ENCODE assay signal across 34 cellular contexts in the genomic region with DNA sequence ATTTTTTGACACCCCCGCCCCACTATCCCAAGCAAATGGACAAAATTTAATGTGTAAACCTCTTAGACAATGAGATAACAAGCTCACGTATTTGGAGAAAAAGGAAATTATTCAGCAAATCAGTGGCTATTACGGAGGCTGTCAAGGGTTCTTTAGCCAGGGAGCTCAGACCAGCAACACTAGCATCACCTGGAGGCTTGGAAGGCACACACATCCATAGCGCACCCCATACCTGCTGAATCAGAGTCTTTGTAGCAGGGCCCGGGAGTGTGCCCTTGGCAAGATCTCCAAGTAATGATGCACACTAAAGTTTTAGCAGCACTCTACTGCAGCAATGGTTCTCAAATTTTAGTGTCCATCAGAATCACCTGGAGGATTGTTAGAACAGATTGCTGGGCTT.
"Had no signal": no experiment of that assay in that cellular context is flagged by ENCODE, and none has a peak within 500 bp of the region (broad histone marks: within the 10 kb centered on the region; RNA-seq: fewer than 3 reads in every experiment).

No MANE protein-coding gene starts in this region.

- ATAC-seq: activated CD4-positive, alpha-beta T cell treated with anti-CD3 and anti-CD28 coated beads for 36 hours; activated CD8-positive, alpha-beta memory T cell treated with anti-CD3 and anti-CD28 coated beads, Interleukin-2, amount 10 ng/mL, durations not matched to agents 7 days and 5 days; activated CD8-positive, alpha-beta T cell treated with anti-CD3 and anti-CD28 coated beads, Interleukin-2, amount 10 ng/mL, durations not matched to agents 7 days and 5 days; activated naive CD8-positive, alpha-beta T cell treated with anti-CD3 and anti-CD28 coated beads, Interleukin-2, amount 50 U/mL, for 24 hours; body of pancreas; effector memory CD8-positive, alpha-beta T cell; gastroesophageal sphincter; heart right ventricle had no signal

- H3K4me3 Mint-ChIP-seq: activated CD4-positive, alpha-beta memory T cell treated with anti-CD3 and anti-CD28 coated beads for 36 hours; activated CD4-positive, alpha-beta T cell treated with anti-CD3 and anti-CD28 coated beads for 36 hours; activated CD4-positive, alpha-beta T cell treated with anti-CD3 and anti-CD28 coated beads, Interleukin-2, amount 10 ng/mL, durations not matched to agents 24 days and 14 days; activated CD8-positive, alpha-beta memory T cell treated with anti-CD3 and anti-CD28 coated beads, Interleukin-2, amount 10 ng/mL, durations not matched to agents 7 days and 5 days; activated CD8-positive, alpha-beta T cell treated with anti-CD3 and anti-CD28 coated beads, Interleukin-2, amount 10 ng/mL, durations not matched to agents 7 days and 5 days; activated naive CD4-positive, alpha-beta T cell treated with anti-CD3 and anti-CD28 coated beads for 36 hours; activated naive CD4-positive, alpha-beta T cell treated with anti-CD3 and anti-CD28 coated beads, Interleukin-2, amount 50 U/mL, for 24 hours; activated naive CD8-positive, alpha-beta T cell treated with anti-CD3 and anti-CD28 coated beads for 36 hours; activated naive CD8-positive, alpha-beta T cell treated with anti-CD3 and anti-CD28 coated beads, Interleukin-2, amount 50 U/mL, for 24 hours; activated T-helper 1 cell treated with anti-CD3 and anti-CD28 coated beads, Interleukin-12 subunit alpha, Interleukin-12 subunit beta, Interleukin-2, Interleukin-4 antibody, amounts not matched to agents 30 ng/mL and 10 ng/mL and 1 ng/mL, durations not matched to agents 14 hours and 24 hours and 36 hours; effector memory CD8-positive, alpha-beta T cell; T-helper 1 cell treated with Interleukin-12 subunit alpha and Interleukin-12 subunit beta and Interleukin-4 antibody, amounts not matched to agents 30 μg/mL and 1 μg/mL, for 36 hours had no signal

- H3K9me3 ChIP-seq: adrenal gland, esophagus squamous epithelium had no signal

- H3K9me3 Mint-ChIP-seq: activated CD4-positive, alpha-beta T cell treated with anti-CD3 and anti-CD28 coated beads, Interleukin-2, amount 10 ng/mL, durations not matched to agents 24 days and 14 days had no signal

- H3K4me1 Mint-ChIP-seq: activated CD4-positive, alpha-beta T cell treated with anti-CD3 and anti-CD28 coated beads for 36 hours; activated CD4-positive, alpha-beta T cell treated with anti-CD3 and anti-CD28 coated beads, Interleukin-2, amount 10 ng/mL, durations not matched to agents 24 days and 14 days; activated CD8-positive, alpha-beta memory T cell treated with anti-CD3 and anti-CD28 coated beads, Interleukin-2, amount 10 ng/mL, durations not matched to agents 7 days and 5 days; activated naive CD4-positive, alpha-beta T cell treated with anti-CD3 and anti-CD28 coated beads, Interleukin-2, amount 50 U/mL, for 24 hours; activated naive CD8-positive, alpha-beta T cell treated with anti-CD3 and anti-CD28 coated beads for 36 hours; activated naive CD8-positive, alpha-beta T cell treated with anti-CD3 and anti-CD28 coated beads, Interleukin-2, amount 50 U/mL, for 24 hours had no signal

- H3K36me3 Mint-ChIP-seq: activated CD4-positive, alpha-beta memory T cell treated with anti-CD3 and anti-CD28 coated beads for 36 hours; activated CD8-positive, alpha-beta memory T cell treated with anti-CD3 and anti-CD28 coated beads, Interleukin-2, amount 10 ng/mL, durations not matched to agents 7 days and 5 days; activated naive CD4-positive, alpha-beta T cell treated with anti-CD3 and anti-CD28 coated beads, Interleukin-2, amount 50 U/mL, for 24 hours; activated naive CD8-positive, alpha-beta T cell treated with anti-CD3 and anti-CD28 coated beads for 36 hours had no signal

- H3K4me1 ChIP-seq: adrenal gland, body of pancreas, esophagus squamous epithelium, gastroesophageal sphincter had no signal

- H3K27ac ChIP-seq: adrenal gland, body of pancreas, epithelial cell of prostate, esophagus squamous epithelium, gastroesophageal sphincter, heart right ventricle, WERI-Rb-1 had no signal

- H3K27ac Mint-ChIP-seq: activated CD4-positive, alpha-beta memory T cell treated with anti-CD3 and anti-CD28 coated beads for 36 hours; activated CD4-positive, alpha-beta T cell treated with anti-CD3 and anti-CD28 coated beads for 36 hours; activated CD4-positive, alpha-beta T cell treated with anti-CD3 and anti-CD28 coated beads, Interleukin-2, amount 10 ng/mL, durations not matched to agents 24 days and 14 days; activated CD8-positive, alpha-beta memory T cell treated with anti-CD3 and anti-CD28 coated beads, Interleukin-2, amount 10 ng/mL, durations not matched to agents 7 days and 5 days; activated CD8-positive, alpha-beta T cell treated with anti-CD3 and anti-CD28 coated beads, Interleukin-2, amount 10 ng/mL, durations not matched to agents 7 days and 5 days; activated naive CD4-positive, alpha-beta T cell treated with anti-CD3 and anti-CD28 coated beads for 36 hours; activated naive CD4-positive, alpha-beta T cell treated with anti-CD3 and anti-CD28 coated beads, Interleukin-2, amount 50 U/mL, for 24 hours; activated naive CD8-positive, alpha-beta T cell treated with anti-CD3 and anti-CD28 coated beads for 36 hours; activated naive CD8-positive, alpha-beta T cell treated with anti-CD3 and anti-CD28 coated beads, Interleukin-2, amount 50 U/mL, for 24 hours; activated T-helper 1 cell treated with anti-CD3 and anti-CD28 coated beads, Interleukin-12 subunit alpha, Interleukin-12 subunit beta, Interleukin-2, Interleukin-4 antibody, amounts not matched to agents 30 ng/mL and 10 ng/mL and 1 ng/mL, durations not matched to agents 14 hours and 24 hours and 36 hours; activated T-helper 2 cell treated with anti-CD3 and anti-CD28 coated beads, Interferon-gamma antibody, Interleukin-2, Interleukin-4, amounts not matched to agents 10 μg/mL and 5 μg/mL and 100 μg/mL, durations not matched to agents 14 hours and 24 hours and 36 hours; effector memory CD8-positive, alpha-beta T cell; T-helper 1 cell treated with Interleukin-12 subunit alpha and Interleukin-12 subunit beta and Interleukin-4 antibody, amounts not matched to agents 30 μg/mL and 1 μg/mL, for 36 hours had no signal

- H3K36me3 ChIP-seq: adrenal gland, esophagus squamous epithelium, gastroesophageal sphincter, heart right ventricle, WERI-Rb-1 had no signal

- DNase-seq: activated CD4-positive, alpha-beta memory T cell treated with anti-CD3 and anti-CD28 coated beads for 36 hours; activated CD4-positive, alpha-beta T cell treated with anti-CD3 and anti-CD28 coated beads for 36 hours; activated CD4-positive, alpha-beta T cell treated with anti-CD3 and anti-CD28 coated beads, Interleukin-2, amount 10 ng/mL, durations not matched to agents 24 days and 14 days; activated CD4-positive, CD25-positive, alpha-beta regulatory T cell; activated CD4-positive, CD25-positive, alpha-beta regulatory T cell treated with anti-CD3 and anti-CD28 coated beads, Interleukin-2, amount 50 U/mL, for 72 hours; activated CD8-positive, alpha-beta memory T cell treated with anti-CD3 and anti-CD28 coated beads, Interleukin-2, amount 10 ng/mL, durations not matched to agents 7 days and 5 days; activated CD8-positive, alpha-beta memory T cell treated with anti-CD3 and anti-CD28 coated beads, Interleukin-2, amount 50 U/mL, for 4 hours; activated CD8-positive, alpha-beta T cell treated with anti-CD3 and anti-CD28 coated beads, Interleukin-2, amount 10 ng/mL, durations not matched to agents 7 days and 5 days; activated effector memory CD4-positive, alpha-beta T cell treated with anti-CD3 and anti-CD28 coated beads, Interleukin-2, amount 50 U/mL, for 16 hours; activated naive CD4-positive, alpha-beta T cell treated with anti-CD3 and anti-CD28 coated beads for 36 hours; activated naive CD8-positive, alpha-beta T cell treated with anti-CD3 and anti-CD28 coated beads for 36 hours; activated naive CD8-positive, alpha-beta T cell treated with anti-CD3 and anti-CD28 coated beads, Interleukin-2, amount 50 U/mL, for 24 hours; activated T-cell treated with anti-CD3 and anti-CD28 coated beads, Interleukin-2, amount 50 U/mL, for 1 hour; activated T-cell treated with anti-CD3 and anti-CD28 coated beads, Interleukin-2, amount 50 U/mL, for 48 hours; adrenal gland; amygdala; aorta; body of pancreas; caudate nucleus; cortex of kidney; dermis blood vessel endothelial cell; effector CD4-positive, alpha-beta T cell; effector memory CD8-positive, alpha-beta T cell; esophagus squamous epithelium; foreskin melanocyte; heart right ventricle; T1000; WERI-Rb-1 had no signal

- H3K4me3 ChIP-seq: adrenal gland, body of pancreas, esophagus squamous epithelium, gastroesophageal sphincter, heart right ventricle had no signal

- H3K27me3 Mint-ChIP-seq: activated CD4-positive, alpha-beta memory T cell treated with anti-CD3 and anti-CD28 coated beads for 36 hours; activated CD4-positive, alpha-beta T cell treated with anti-CD3 and anti-CD28 coated beads for 36 hours; activated CD4-positive, alpha-beta T cell treated with anti-CD3 and anti-CD28 coated beads, Interleukin-2, amount 10 ng/mL, durations not matched to agents 24 days and 14 days; activated CD8-positive, alpha-beta memory T cell treated with anti-CD3 and anti-CD28 coated beads, Interleukin-2, amount 10 ng/mL, durations not matched to agents 7 days and 5 days; activated naive CD4-positive, alpha-beta T cell treated with anti-CD3 and anti-CD28 coated beads, Interleukin-2, amount 50 U/mL, for 24 hours; activated naive CD8-positive, alpha-beta T cell treated with anti-CD3 and anti-CD28 coated beads for 36 hours; activated naive CD8-positive, alpha-beta T cell treated with anti-CD3 and anti-CD28 coated beads, Interleukin-2, amount 50 U/mL, for 24 hours; effector memory CD8-positive, alpha-beta T cell had no signal

- H3K27me3 ChIP-seq: adrenal gland, body of pancreas, esophagus squamous epithelium, gastroesophageal sphincter, heart right ventricle had no signal
